In the genomic region with DNA sequence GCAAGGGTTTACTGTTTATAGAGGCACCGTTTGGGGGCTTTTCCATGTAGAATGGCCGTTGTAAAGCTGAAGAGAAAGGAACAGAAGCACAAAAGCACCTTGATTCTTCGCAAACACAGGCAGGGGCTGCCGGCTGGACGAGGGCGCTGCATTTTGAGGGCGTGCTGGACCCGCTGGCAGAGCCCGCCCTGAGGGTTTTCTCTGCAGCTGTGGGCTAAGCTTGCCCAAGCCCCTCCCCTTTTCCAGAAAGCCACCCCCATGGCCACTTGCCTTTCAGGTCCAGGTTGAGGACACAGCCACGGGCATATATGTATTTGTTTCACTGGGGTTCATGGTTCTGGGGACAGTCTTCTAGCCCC, we compare ENCODE assay signal across 23 cellular contexts. TPM values are rescaled to one million over a fixed set of nuclear protein-coding genes. Genes with fewer than 3 reads are reported as not detected.
DNase-seq lines count a peak whose midpoint lies in the region; ATAC-seq and TF ChIP-seq lines count a peak whose summit lies in the region.
"Had no signal": no experiment of that assay in that cellular context is flagged by ENCODE, and none has a peak within 500 bp of the region (broad histone marks: within the 10 kb centered on the region; RNA-seq: fewer than 3 reads in every experiment).

No MANE protein-coding gene starts in this region.

- H3K4me3 ChIP-seq in heart left ventricle, result no peak overlapping the region
- H3K4me3 ChIP-seq in psoas muscle, result no peak overlapping the region
- H3K4me3 ChIP-seq in Caco-2 (ENCODE audit: low read depth, low read length), result no peak overlapping the region
- H3K4me3 ChIP-seq: colonic mucosa had no signal

- no peak overlapping the region for H3K27ac Mint-ChIP-seq in Caco-2 (ENCODE audit: unreplicated experiment)
- H3K27ac Mint-ChIP-seq: activated naive CD8-positive, alpha-beta T cell treated with anti-CD3 and anti-CD28 coated beads, Interleukin-2, amount 10 ng/mL, durations not matched to agents 7 days and 5 days; activated T-helper 17 cell treated with anti-CD3 and anti-CD28 coated beads, Interleukin-2, amount 50 U/mL, for 72 hours; stimulated activated memory B cell treated with anti-CD40 and anti-IgM and Interleukin-4, amounts not matched to agents 10 μg/mL and 1 μg/mL and 100 μg/mL, for 72 hours had no signal

- peak overlapping the region; percentile 11 to 90 (median 76) for H3K27ac ChIP-seq in heart left ventricle
- peak overlapping the region; percentile 55 for H3K27ac ChIP-seq in psoas muscle
- H3K27ac ChIP-seq: 22Rv1, colonic mucosa had no signal

- peaks cover 0 to 11% (median 0%) of the 10 kb centered on the region in 9 donors for H3K27me3 ChIP-seq in heart left ventricle
- peaks cover 0 to 8% (median 5%) of the 10 kb centered on the region in 3 donors for H3K27me3 ChIP-seq in psoas muscle (ENCODE audit: insufficient read depth in 3 of 3, low read length in 2 of 3)
- H3K27me3 ChIP-seq in Caco-2 (replicated peaks; ENCODE audit: control insufficient read depth, insufficient read depth, low read length), result no peaks in the 10 kb centered on the region
- H3K27me3 ChIP-seq: colonic mucosa had no signal

- WGBS in heart left ventricle, 4 donors, result 77 to 83% (median 79%) methylated on average over 10 of the region's 10 CpGs
- 24 to 31% (median 26%) methylated on average over 10 of the region's 10 CpGs for WGBS in psoas muscle, 3 donors

- no peak for TF ChIP-seq POLR2A in heart left ventricle (IDR thresholded peaks at IDR 0.05)

- DNase-seq in DMS79 treated with DMSO at 0.1 percent for 48 hours (lab: John Stamatoyannopoulos, UW) (peak; percentile 44), DMS79 (lab: John Stamatoyannopoulos, UW) (no peak), NCI-H1092 (lab: John Stamatoyannopoulos, UW) (peak; percentile 28), heart left ventricle (no peak), psoas muscle (no peak), superior temporal gyrus (ENCODE audit: extremely low spot score) (no peak), Caco-2 (no peak)
- DNase-seq: activated CD4-positive, alpha-beta T cell treated with anti-CD3 and anti-CD28 coated beads for 48 hours; activated naive CD8-positive, alpha-beta T cell treated with anti-CD3 and anti-CD28 coated beads, Interleukin-2, amount 10 ng/mL, durations not matched to agents 7 days and 5 days; colonic mucosa; EL; GOT3; NCI-H1105 treated with DMSO at 0.1 percent for 48 hours; T-helper 1 cell had no signal

- no peak overlapping the region for H3K4me3 Mint-ChIP-seq in Caco-2 (ENCODE audit: unreplicated experiment)
- H3K4me3 Mint-ChIP-seq: activated naive CD8-positive, alpha-beta T cell treated with anti-CD3 and anti-CD28 coated beads, Interleukin-2, amount 10 ng/mL, durations not matched to agents 7 days and 5 days; activated T-helper 17 cell treated with anti-CD3 and anti-CD28 coated beads, Interleukin-2, amount 50 U/mL, for 72 hours; stimulated activated memory B cell treated with anti-CD40 and anti-IgM and Interleukin-4, amounts not matched to agents 10 μg/mL and 1 μg/mL and 100 μg/mL, for 72 hours had no signal

- intact Hi-C loops in heart left ventricle (cut with DNase I) (loop anchor here in 3 of 10 donors (5.0 to 10.0 kb wide), 3 partner anchors 67 to 140 kb away; no protein-coding TSS in a partner anchor), psoas muscle (cut with DNase I) (no loop called here), Caco-2 (cut with micrococcal nuclease; ENCODE audit: unreplicated experiment) (no loop called here)

- no TSS peak for BruUV-seq in Caco-2 (replicated peaks; lab: Mats Ljungman, UMichigan)

- peaks cover 0 to 41% (median 19%) of the 10 kb centered on the region in 12 donors for H3K4me1 ChIP-seq in heart left ventricle
- peaks cover 5% of the 10 kb centered on the region for H3K4me1 ChIP-seq in psoas muscle
- no peaks in the 10 kb centered on the region for H3K4me1 ChIP-seq in Caco-2
- H3K4me1 ChIP-seq: colonic mucosa had no signal

- TF ChIP-seq CTCF in heart left ventricle (IDR thresholded peaks at IDR 0.05) (no peak), psoas muscle (IDR thresholded peaks at IDR 0.05) (no peak), Caco-2 (IDR thresholded peaks at IDR 0.05; ENCODE audit: insufficient read depth in 1 of 2, low read depth in 1 of 2, low read length in 1 of 2, severe bottlenecking in 1 of 2, unreplicated experiment in 1 of 2) (no peak)

- H3K36me3 Mint-ChIP-seq in Caco-2 (ENCODE audit: insufficient read depth, unreplicated experiment), result no peaks in the 10 kb centered on the region
- H3K36me3 Mint-ChIP-seq: activated naive CD8-positive, alpha-beta T cell treated with anti-CD3 and anti-CD28 coated beads, Interleukin-2, amount 10 ng/mL, durations not matched to agents 7 days and 5 days; stimulated activated memory B cell treated with anti-CD40 and anti-IgM and Interleukin-4, amounts not matched to agents 10 μg/mL and 1 μg/mL and 100 μg/mL, for 72 hours had no signal

- H3K9me3 ChIP-seq in heart left ventricle (no peaks in the 10 kb centered on the region), psoas muscle (no peaks in the 10 kb centered on the region), Caco-2 (no peaks in the 10 kb centered on the region)
- H3K9me3 ChIP-seq: colonic mucosa had no signal

- POLR2A ChIA-PET in Caco-2 (lab: Charles Lee), result no interaction called here

- ATAC-seq in heart left ventricle (no peak), psoas muscle (no peak), GM18873 (IDR thresholded peaks at IDR 0.05; ENCODE audit: low FRiP score, unreplicated experiment) (no peak)
- ATAC-seq: activated T-helper 17 cell treated with anti-CD3 and anti-CD28 coated beads, Interleukin-2, amount 50 U/mL, for 72 hours; stimulated activated memory B cell treated with anti-CD40 and anti-IgM and Interleukin-4, amounts not matched to agents 10 μg/mL and 1 μg/mL and 100 μg/mL, for 72 hours had no signal

- no peaks in the 10 kb centered on the region for H3K9me3 Mint-ChIP-seq in Caco-2 (ENCODE audit: unreplicated experiment)
- H3K9me3 Mint-ChIP-seq: activated naive CD8-positive, alpha-beta T cell treated with anti-CD3 and anti-CD28 coated beads, Interleukin-2, amount 10 ng/mL, durations not matched to agents 7 days and 5 days; activated T-helper 17 cell treated with anti-CD3 and anti-CD28 coated beads, Interleukin-2, amount 50 U/mL, for 72 hours; stimulated activated memory B cell treated with anti-CD40 and anti-IgM and Interleukin-4, amounts not matched to agents 10 μg/mL and 1 μg/mL and 100 μg/mL, for 72 hours had no signal

- H3K4me1 Mint-ChIP-seq in Caco-2 (ENCODE audit: low read depth, unreplicated experiment), result no peaks in the 10 kb centered on the region
- H3K4me1 Mint-ChIP-seq: activated T-helper 17 cell treated with anti-CD3 and anti-CD28 coated beads, Interleukin-2, amount 50 U/mL, for 72 hours; stimulated activated memory B cell treated with anti-CD40 and anti-IgM and Interleukin-4, amounts not matched to agents 10 μg/mL and 1 μg/mL and 100 μg/mL, for 72 hours had no signal

- CTCF ChIA-PET in Caco-2 (lab: Charles Lee), result no interaction called here

- peaks cover 3% of the 10 kb centered on the region for H3K27me3 Mint-ChIP-seq in Caco-2 (ENCODE audit: insufficient read depth, unreplicated experiment)

- peaks cover 0 to 3% (median 0%) of the 10 kb centered on the region in 9 donors for H3K36me3 ChIP-seq in heart left ventricle
- H3K36me3 ChIP-seq in psoas muscle (ENCODE audit: insufficient read depth in 1 of 2, low read depth in 1 of 2), result peaks cover 0 to 11% of the 10 kb centered on the region in 2 donors
- no peaks in the 10 kb centered on the region for H3K36me3 ChIP-seq in Caco-2 (ENCODE audit: control insufficient read depth, insufficient read depth, low read length)
- H3K36me3 ChIP-seq: colonic mucosa had no signal

RNA-seq across cellular contexts. Expression of a gene that starts 12.9 kb away (rescaled TPM):
- 10 to 100 TPM in 1 of 9 donors, 1 to 10 TPM in 6, under 1 TPM in 2; 0.75 to 10.8 (median 2.8) TPM for total RNA-seq in heart left ventricle
- 1 to 10 TPM; 3.0 to 3.5 TPM for polyA plus RNA-seq in heart left ventricle
- total RNA-seq in psoas muscle, result 1 to 10 TPM; 1.1 to 3.0 (median 2.3) TPM
- polyA plus RNA-seq in psoas muscle, result 1 to 10 TPM in 2 of 3 donors, under 1 TPM in 1; 0.92 to 3.3 (median 2.1) TPM
- total RNA-seq in Caco-2 (2022), result 65.8 and 119 TPM in 2 replicates
- total RNA-seq: activated naive CD8-positive, alpha-beta T cell treated with anti-CD3 and anti-CD28 coated beads, Interleukin-2, amount 10 ng/mL, durations not matched to agents 7 days and 5 days; activated T-helper 17 cell treated with anti-CD3 and anti-CD28 coated beads, Interleukin-2, amount 50 U/mL, for 72 hours; HT1080; NCI-H460 had no signal
- polyA plus RNA-seq: keratinocyte, neural cell had no signal

RNA-seq across cellular contexts. Expression of a gene that starts 48.5 kb away (rescaled TPM):
- total RNA-seq in heart left ventricle (not detected), psoas muscle (not detected), Caco-2 (2022) (1.2 and 3.4 TPM in 2 replicates)
- polyA plus RNA-seq in heart left ventricle (not detected), psoas muscle (not detected)
- total RNA-seq: activated naive CD8-positive, alpha-beta T cell treated with anti-CD3 and anti-CD28 coated beads, Interleukin-2, amount 10 ng/mL, durations not matched to agents 7 days and 5 days; activated T-helper 17 cell treated with anti-CD3 and anti-CD28 coated beads, Interleukin-2, amount 50 U/mL, for 72 hours; HT1080; NCI-H460; renal cortical epithelial cell had no signal
- polyA plus RNA-seq: keratinocyte, neural cell had no signal

Comparison
In these comparisons a context has a peak if more than half of its experiments do, and no peak if none do; other contexts are left out.
1. DNase-seq: peak in DMS79 treated with DMSO at 0.1 percent for 48 hours (single experiment) and NCI-H1092 (single experiment); none in DMS79 (single experiment), heart left ventricle (0 of 5), psoas muscle (0 of 2), superior temporal gyrus (single experiment) and Caco-2 (0 of 2).